In genomic region chr19:3506384-3507340, GRCh38 we compare ENCODE assay signal across 9 cellular contexts. TPM values are rescaled to one million over a fixed set of nuclear protein-coding genes. Genes with fewer than 3 reads are reported as not detected.
DNase-seq lines count a peak whose midpoint lies in the region; ATAC-seq and TF ChIP-seq lines count a peak whose summit lies in the region.
"Had no signal": no experiment of that assay in that cellular context is flagged by ENCODE, and none has a peak within 500 bp of the region (broad histone marks: within the 10 kb centered on the region; RNA-seq: fewer than 3 reads in every experiment).

No MANE protein-coding gene starts in this region.

- DNase-seq in T-helper 9 cell (peak; percentile 35), tibial artery (peak; percentile 41 to 77)
- peak; percentile 21 for DNase-seq in effector CD4-positive, alpha-beta T cell

- TF ChIP-seq CTCF in GM12875 (IDR thresholded peaks at IDR 0.05; ENCODE audit: borderline replicate concordance, insufficient read depth, low read depth, low read length) (no peak), tibial artery (IDR thresholded peaks at IDR 0.05) (no peak)

- H3K4me3 ChIP-seq in GM12875 (ENCODE audit: low read depth, low read length) (peak overlapping the region; percentile 85), mononuclear cell (ENCODE audit: low read length) (peak overlapping the region; percentile 78), tibial artery (peak overlapping the region; percentile 96 to 100)

- intact Hi-C loops in tibial artery (cut with DNase I; ENCODE audit: low total_unique reads), result no loop called here

- peaks cover 0 to 27% (median 7%) of the 10 kb centered on the region in 3 donors for H3K36me3 ChIP-seq in tibial artery

- H3K4me1 ChIP-seq in mononuclear cell (ENCODE audit: insufficient read depth, low read length) (peaks cover 27% of the 10 kb centered on the region), tibial artery (peaks cover 0 to 36% (median 28%) of the 10 kb centered on the region in 4 donors)

- ATAC-seq in HG02840 (IDR thresholded peaks at IDR 0.05; ENCODE audit: low FRiP score, unreplicated experiment) (peak; percentile 43), GM19467 (IDR thresholded peaks at IDR 0.05; ENCODE audit: unreplicated experiment) (no peak), HG02623 (IDR thresholded peaks at IDR 0.05; ENCODE audit: unreplicated experiment) (no peak)

- no peaks in the 10 kb centered on the region for H3K27me3 ChIP-seq in mononuclear cell (ENCODE audit: insufficient read depth, low read length)
- H3K27me3 ChIP-seq in tibial artery, result no peaks in the 10 kb centered on the region

- no peaks in the 10 kb centered on the region for H3K9me3 ChIP-seq in mononuclear cell (ENCODE audit: low read depth, low read length)
- no peaks in the 10 kb centered on the region for H3K9me3 ChIP-seq in tibial artery

- H3K27ac ChIP-seq in tibial artery, result peak overlapping the region; percentile 83 to 95

RNA-seq across cellular contexts. Expression of gene FZR1, which starts 0.6 kb away (rescaled TPM):
- total RNA-seq in mononuclear cell, result 50.7 TPM

RNA-seq across cellular contexts. Expression of gene DOHH, which starts 6.2 kb away (rescaled TPM):
- 1.4 TPM for total RNA-seq in mononuclear cell

RNA-seq across cellular contexts. Expression of gene SMIM44, which starts 23.4 kb away (rescaled TPM):
- total RNA-seq in mononuclear cell, result not detected
- total RNA-seq: activated CD8-positive, alpha-beta memory T cell treated with anti-CD3 and anti-CD28 coated beads for 36 hours had no signal

RNA-seq across cellular contexts. Expression of gene SMIM24, which starts 26.3 kb away (rescaled TPM):
- not detected for total RNA-seq in mononuclear cell

RNA-seq across cellular contexts. Expression of gene TEKTIP1, which starts 32.3 kb away (rescaled TPM):
- total RNA-seq in mononuclear cell, result 0.84 TPM
